26 cellular contexts compared by ENCODE assay signal in the genomic region with DNA sequence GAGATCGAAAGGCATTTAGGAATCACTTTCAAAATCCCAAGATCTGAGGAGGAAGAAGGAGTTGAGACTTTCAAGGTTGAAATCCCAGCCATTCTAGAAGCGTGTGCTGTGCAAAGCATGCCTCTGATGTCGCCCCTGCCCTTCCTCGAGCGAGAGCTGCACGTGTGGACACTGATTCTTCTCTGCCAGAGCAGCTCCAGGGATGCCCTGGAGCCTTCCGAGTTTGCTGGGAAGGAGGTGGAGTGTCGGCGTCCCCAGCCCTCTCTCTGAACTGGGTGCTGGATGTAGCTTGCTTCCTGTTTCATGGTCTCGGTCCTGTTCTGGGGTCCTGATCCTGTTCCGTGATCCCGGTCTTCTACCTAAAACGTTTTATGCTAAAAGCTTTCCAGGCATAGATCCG.
"Had no signal": no experiment of that assay in that cellular context is flagged by ENCODE, and none has a peak within 500 bp of the region (broad histone marks: within the 10 kb centered on the region; RNA-seq: fewer than 3 reads in every experiment).

No MANE protein-coding gene starts in this region.

- H3K27me3 Mint-ChIP-seq: activated CD8-positive, alpha-beta memory T cell treated with anti-CD3 and anti-CD28 coated beads, Interleukin-2, amount 10 ng/mL, durations not matched to agents 7 days and 5 days; activated naive CD8-positive, alpha-beta T cell treated with anti-CD3 and anti-CD28 coated beads, Interleukin-2, amount 10 ng/mL, durations not matched to agents 7 days and 5 days had no signal

- H3K4me1 Mint-ChIP-seq: activated CD8-positive, alpha-beta memory T cell treated with anti-CD3 and anti-CD28 coated beads, Interleukin-2, amount 10 ng/mL, durations not matched to agents 7 days and 5 days; activated naive CD8-positive, alpha-beta T cell treated with anti-CD3 and anti-CD28 coated beads, Interleukin-2, amount 10 ng/mL, durations not matched to agents 7 days and 5 days; WTC11 had no signal

- H3K36me3 ChIP-seq: adrenal gland, SJSA1 had no signal

- H3K4me3 Mint-ChIP-seq: activated CD8-positive, alpha-beta memory T cell treated with anti-CD3 and anti-CD28 coated beads, Interleukin-2, amount 10 ng/mL, durations not matched to agents 7 days and 5 days; activated naive CD8-positive, alpha-beta T cell treated with anti-CD3 and anti-CD28 coated beads, Interleukin-2, amount 10 ng/mL, durations not matched to agents 7 days and 5 days; activated T-cell treated with anti-CD3 and anti-CD28 coated beads, Interleukin-2, amount 50 U/mL, for 24 hours; activated T-helper 1 cell treated with anti-CD3 and anti-CD28 coated beads, Interleukin-12 subunit alpha, Interleukin-12 subunit beta, Interleukin-2, Interleukin-4 antibody, amounts not matched to agents 30 ng/mL and 10 ng/mL and 1 ng/mL, durations not matched to agents 14 hours and 24 hours and 36 hours; WTC11 had no signal

- DNase-seq: activated CD4-positive, alpha-beta T cell treated with anti-CD3 and anti-CD28 coated beads for 48 hours; activated CD4-positive, alpha-beta T cell treated with anti-CD3 and anti-CD28 coated beads, Interleukin-2, amount 50 U/mL, for 4 hours; activated CD4-positive, CD25-positive, alpha-beta regulatory T cell treated with anti-CD3 and anti-CD28 coated beads, Interleukin-2, amount 50 U/mL, for 72 hours; activated CD8-positive, alpha-beta memory T cell treated with anti-CD3 and anti-CD28 coated beads, Interleukin-2, amount 10 ng/mL, durations not matched to agents 7 days and 5 days; activated gamma-delta T cell; activated naive CD4-positive, alpha-beta T cell treated with anti-CD3 and anti-CD28 coated beads, Interleukin-2, amount 50 U/mL, for 16 hours; activated naive CD8-positive, alpha-beta T cell treated with anti-CD3 and anti-CD28 coated beads, Interleukin-2, amount 10 ng/mL, durations not matched to agents 7 days and 5 days; activated T-cell treated with anti-CD3 and anti-CD28 coated beads, Interleukin-2, amount 50 U/mL, for 24 hours; adrenal gland; NCI-H1092; NCI-H1417; NCI-H2029; NCI-H2107; NCI-H2171 treated with DMSO at 0.1 percent for 48 hours; NCI-H226; NCI-H510A; NCI-H526 treated with DMSO at 0.1 percent for 48 hours; NCI-H82; RPMI8226; SHP77; SW 1271 had no signal

- H3K27ac Mint-ChIP-seq: activated CD8-positive, alpha-beta memory T cell treated with anti-CD3 and anti-CD28 coated beads, Interleukin-2, amount 10 ng/mL, durations not matched to agents 7 days and 5 days; activated naive CD8-positive, alpha-beta T cell treated with anti-CD3 and anti-CD28 coated beads, Interleukin-2, amount 10 ng/mL, durations not matched to agents 7 days and 5 days; activated T-cell treated with anti-CD3 and anti-CD28 coated beads, Interleukin-2, amount 50 U/mL, for 24 hours; activated T-helper 1 cell treated with anti-CD3 and anti-CD28 coated beads, Interleukin-12 subunit alpha, Interleukin-12 subunit beta, Interleukin-2, Interleukin-4 antibody, amounts not matched to agents 30 ng/mL and 10 ng/mL and 1 ng/mL, durations not matched to agents 14 hours and 24 hours and 36 hours; WTC11 had no signal

- H3K4me1 ChIP-seq: adrenal gland had no signal

- H3K4me3 ChIP-seq: adrenal gland, SJSA1 had no signal

- H3K27ac ChIP-seq: adrenal gland, KMS-11, SJSA1 had no signal

- H3K36me3 Mint-ChIP-seq: activated CD8-positive, alpha-beta memory T cell treated with anti-CD3 and anti-CD28 coated beads, Interleukin-2, amount 10 ng/mL, durations not matched to agents 7 days and 5 days; activated naive CD8-positive, alpha-beta T cell treated with anti-CD3 and anti-CD28 coated beads, Interleukin-2, amount 10 ng/mL, durations not matched to agents 7 days and 5 days; WTC11 had no signal

- H3K9me3 ChIP-seq: adrenal gland, SJSA1 had no signal

- H3K9me3 Mint-ChIP-seq: activated naive CD8-positive, alpha-beta T cell treated with anti-CD3 and anti-CD28 coated beads, Interleukin-2, amount 10 ng/mL, durations not matched to agents 7 days and 5 days; activated T-cell treated with anti-CD3 and anti-CD28 coated beads, Interleukin-2, amount 50 U/mL, for 24 hours; activated T-helper 1 cell treated with anti-CD3 and anti-CD28 coated beads, Interleukin-12 subunit alpha, Interleukin-12 subunit beta, Interleukin-2, Interleukin-4 antibody, amounts not matched to agents 30 ng/mL and 10 ng/mL and 1 ng/mL, durations not matched to agents 14 hours and 24 hours and 36 hours; WTC11 had no signal

- ATAC-seq: activated CD8-positive, alpha-beta memory T cell treated with anti-CD3 and anti-CD28 coated beads, Interleukin-2, amount 10 ng/mL, durations not matched to agents 7 days and 5 days; SK-N-SH treated with all-trans-retinoic acid at 6 μM for 48 hours; WTC11 had no signal

- H3K27me3 ChIP-seq: adrenal gland, SJSA1 had no signal
